9 cellular contexts compared by ENCODE assay signal in the genomic region with DNA sequence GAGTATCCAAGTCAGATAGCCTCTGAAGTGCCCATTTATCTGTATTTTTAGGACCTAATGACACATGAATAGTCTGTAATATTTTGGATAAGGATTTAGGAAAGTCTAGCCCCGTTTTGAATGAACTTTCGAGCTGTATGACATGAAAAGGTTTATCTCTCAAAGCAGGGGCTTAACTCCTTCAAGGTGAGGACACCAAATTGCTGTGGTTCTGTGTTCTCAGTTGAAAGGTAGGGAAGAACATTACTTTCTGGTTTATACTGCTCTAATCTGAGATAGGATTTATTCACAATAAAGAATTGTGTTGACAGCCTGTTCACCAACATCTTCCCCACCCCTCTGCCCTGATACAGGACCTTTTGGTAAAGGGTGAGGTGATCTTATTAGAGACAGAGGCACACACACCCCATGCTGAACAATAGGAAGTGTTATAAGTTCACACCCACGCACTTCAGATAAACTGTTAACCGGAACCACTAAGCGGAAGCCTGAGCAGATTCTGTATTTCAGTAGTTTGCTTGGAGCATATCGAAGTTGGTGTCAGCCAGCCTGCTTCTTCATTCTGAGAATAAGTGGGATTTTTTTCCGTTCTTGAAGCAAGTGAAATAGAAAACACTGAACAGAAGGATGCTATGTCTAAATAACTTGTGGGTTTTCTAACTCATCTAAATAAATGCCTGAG.
DNase-seq lines count a peak whose midpoint lies in the region; ATAC-seq, FAIRE-seq and TF ChIP-seq lines count a peak whose summit lies in the region.
"Had no signal": no experiment of that assay in that cellular context is flagged by ENCODE, and none has a peak within 500 bp of the region (broad histone marks: within the 10 kb centered on the region; RNA-seq: fewer than 3 reads in every experiment).

No MANE protein-coding gene starts in this region.

- peak overlapping the region; percentile 63 for H3K4me3 Mint-ChIP-seq in CD4-positive, alpha-beta T cell
- peak overlapping the region; percentile 73 for H3K4me3 Mint-ChIP-seq in activated naive CD4-positive, alpha-beta T cell treated with anti-CD3 and anti-CD28 coated beads, Interleukin-2, amount 50 U/mL, for 24 hours

- H3K79me2 ChIP-seq in SK-N-SH (ENCODE audit: insufficient read depth): peaks cover 5% of the 10 kb centered on the region; the same call in 1 of the 2 replicates

- peak overlapping the region; percentile 38 for H3K27ac ChIP-seq in CD4-positive, alpha-beta T cell (ENCODE audit: low read depth, low read length)
- H3K27ac ChIP-seq in pancreas (no peak overlapping the region), WERI-Rb-1 (no peak overlapping the region), SK-N-SH (ENCODE audit: low read depth in 2 of 2, low read length in 1 of 2) (no peak overlapping the region)

- 80 to 83% methylated on average over 7 of the region's 7 CpGs for WGBS in pancreas, 2 donors
- 98% methylated on average over 7 of the region's 7 CpGs for WGBS in SK-N-SH (ENCODE audit: low lambda C conversion rate)

- CTCF ChIA-PET in CD4-positive, alpha-beta T cell (lab: Charles Lee): no interaction called here
- CTCF ChIA-PET in SK-N-SH (lab: Yijun Ruan, JAX): interaction anchor here (1.0 kb wide), 1 partner anchor 54 kb away, joined by 3 read pairs; no protein-coding TSS in a partner anchor

- H3K36me3 ChIP-seq in pancreas (no peaks in the 10 kb centered on the region), WERI-Rb-1 (peaks cover 3% of the 10 kb centered on the region; the same call in 1 of the 2 replicates), SK-N-SH (replicated peaks in 1 of 2; ENCODE audit: control insufficient read depth in 1 of 2, insufficient read depth in 2 of 2, low read length in 1 of 2) (peaks cover 13 to 25% of the 10 kb centered on the region in 2 experiments)

- no peak for FAIRE-seq in pancreas (lab: Jason Lieb, UNC)
- FAIRE-seq: TTC549 had no signal

- peaks cover 19 to 30% (median 27%) of the 10 kb centered on the region in 3 donors for H3K4me1 ChIP-seq in pancreas
- H3K4me1 ChIP-seq in SK-N-SH (ENCODE audit: control insufficient read depth in 1 of 2, insufficient read depth in 2 of 2, low read depth in 1 of 2, low read length in 1 of 2): no peaks in the 10 kb centered on the region; a peak in 1 of 4 replicates

- H3K27me3 Mint-ChIP-seq in CD4-positive, alpha-beta T cell: no peaks in the 10 kb centered on the region
- H3K27me3 Mint-ChIP-seq in activated naive CD4-positive, alpha-beta T cell treated with anti-CD3 and anti-CD28 coated beads, Interleukin-2, amount 50 U/mL, for 24 hours: no peaks in the 10 kb centered on the region

- no peak overlapping the region for H2AFZ ChIP-seq in SK-N-SH (ENCODE audit: low read depth)

- peak; percentile 97 for ATAC-seq in CD4-positive, alpha-beta T cell (ENCODE audit: poor library complexity)
- peak; percentile 96 for ATAC-seq in GM21423 (IDR thresholded peaks at IDR 0.05; ENCODE audit: unreplicated experiment)
- no peak for ATAC-seq in pancreas

- H3K9me3 ChIP-seq in CD4-positive, alpha-beta T cell (ENCODE audit: control insufficient read depth, low read length): no peaks in the 10 kb centered on the region
- H3K9me3 ChIP-seq in pancreas: no peaks in the 10 kb centered on the region
- no peaks in the 10 kb centered on the region for H3K9me3 ChIP-seq in WERI-Rb-1 (ENCODE audit: severe bottlenecking)
- H3K9me3 ChIP-seq in SK-N-SH: no peaks in the 10 kb centered on the region

- intact Hi-C loops in CD4-positive, alpha-beta T cell (cut with DNase I, micrococcal nuclease): loop anchor here in 1 of 2 experiments (2.0 to 5.0 kb wide), 2 partner anchors 48 to 65 kb away; no protein-coding TSS in a partner anchor
- intact Hi-C loops in pancreas (cut with DNase I): no loop called here

- H3K27ac Mint-ChIP-seq in CD4-positive, alpha-beta T cell: peak overlapping the region; percentile 95
- H3K27ac Mint-ChIP-seq in activated naive CD4-positive, alpha-beta T cell treated with anti-CD3 and anti-CD28 coated beads, Interleukin-2, amount 50 U/mL, for 24 hours: peak overlapping the region; percentile 96

- no peak overlapping the region for H3K4me3 ChIP-seq in pancreas
- H3K4me3 ChIP-seq in WERI-Rb-1 (ENCODE audit: low read depth, low read length): no peak overlapping the region
- no peak overlapping the region for H3K4me3 ChIP-seq in SK-N-SH (ENCODE audit: low read depth in 2 of 2, low read length in 1 of 2)

- H3K27me3 ChIP-seq in CD4-positive, alpha-beta T cell (ENCODE audit: control insufficient read depth, insufficient read depth, low read length): no peaks in the 10 kb centered on the region
- H3K27me3 ChIP-seq in pancreas: no peaks in the 10 kb centered on the region
- H3K27me3 ChIP-seq in WERI-Rb-1 (ENCODE audit: insufficient read depth, low read depth, severe bottlenecking): no peaks in the 10 kb centered on the region
- no peaks in the 10 kb centered on the region for H3K27me3 ChIP-seq in SK-N-SH (ENCODE audit: insufficient read depth)

- H3F3A ChIP-seq in SK-N-SH (replicated peaks; ENCODE audit: insufficient read depth): peaks cover 6% of the 10 kb centered on the region

- in situ Hi-C loops in KBM-7 (cut with MboI; ENCODE audit: low pct_unique_long_range_greater_than_20kb, low sequenced_read_pairs): no loop called here

- no peak for TF ChIP-seq EP300 in SK-N-SH (IDR thresholded peaks at IDR 0.05; ENCODE audit: borderline replicate concordance in 1 of 2, low read depth in 1 of 2, low read length in 1 of 2)

- peak in 8 of 10 experiments; percentile 1 to 31 (median 14) for DNase-seq in CD4-positive, alpha-beta T cell
- peak; percentile 88 for DNase-seq in KBM-7
- peak; percentile 6 for DNase-seq in stimulated activated CD8-positive, alpha-beta memory T cell treated with anti-CD3 and anti-CD28 coated beads, Interleukin-12 subunit alpha, Interleukin-12 subunit beta, amount 100 ng/mL, for 4 hours (ENCODE audit: low read depth)
- no peak for DNase-seq in pancreas
- DNase-seq in WERI-Rb-1: no peak
- DNase-seq in SK-N-SH: no peak

- peaks cover 86% of the 10 kb centered on the region for H3K4me1 Mint-ChIP-seq in CD4-positive, alpha-beta T cell (ENCODE audit: low read depth)
- peaks cover 74% of the 10 kb centered on the region for H3K4me1 Mint-ChIP-seq in activated naive CD4-positive, alpha-beta T cell treated with anti-CD3 and anti-CD28 coated beads, Interleukin-2, amount 50 U/mL, for 24 hours

- no peak overlapping the region for H3K9ac ChIP-seq in SK-N-SH

- no peaks in the 10 kb centered on the region for H3K9me2 ChIP-seq in SK-N-SH

- H3K36me3 Mint-ChIP-seq in CD4-positive, alpha-beta T cell (ENCODE audit: low read depth): peaks cover 24% of the 10 kb centered on the region
- H3K36me3 Mint-ChIP-seq in activated naive CD4-positive, alpha-beta T cell treated with anti-CD3 and anti-CD28 coated beads, Interleukin-2, amount 50 U/mL, for 24 hours: peaks cover 7% of the 10 kb centered on the region

- no peak overlapping the region for H3K4me2 ChIP-seq in SK-N-SH

- H3K9me3 Mint-ChIP-seq in CD4-positive, alpha-beta T cell: no peaks in the 10 kb centered on the region
- no peaks in the 10 kb centered on the region for H3K9me3 Mint-ChIP-seq in activated naive CD4-positive, alpha-beta T cell treated with anti-CD3 and anti-CD28 coated beads, Interleukin-2, amount 50 U/mL, for 24 hours

- POLR2A ChIA-PET in CD4-positive, alpha-beta T cell (lab: Charles Lee): interaction anchor here (0.6 to 2.0 kb wide), 4 partner anchors 10 to 321 kb away, joined by 3 to 4 read pairs (median 4); no protein-coding TSS in a partner anchor
- POLR2A ChIA-PET in SK-N-SH (lab: Yijun Ruan, JAX): no interaction called here

- H4K20me1 ChIP-seq in SK-N-SH (ENCODE audit: insufficient read depth): no peaks in the 10 kb centered on the region

- TF ChIP-seq CTCF in CD4-positive, alpha-beta T cell (IDR thresholded peaks at IDR 0.05): no peak
- TF ChIP-seq CTCF in pancreas (IDR thresholded peaks at IDR 0.05) (no peak), WERI-Rb-1 (IDR thresholded peaks at IDR 0.05; ENCODE audit: low read depth, low read length) (no peak), SK-N-SH (IDR thresholded peaks at IDR 0.05) (no peak)

- TF ChIP-seq RAD21 in SK-N-SH (IDR thresholded peaks at IDR 0.05; ENCODE audit: low read length): no peak

TF ChIP-seq in SK-N-SH, 30 proteins besides CTCF, POLR2A, EP300 and RAD21 (continues in another document):
- TF ChIP-seq TEAD4 (IDR thresholded peaks at IDR 0.05; ENCODE audit: borderline replicate concordance, insufficient read depth) (no peak), SIN3A (IDR thresholded peaks at IDR 0.05; ENCODE audit: borderline replicate concordance, low read depth, low read length) (no peak), ELF1 (IDR thresholded peaks at IDR 0.05) (no peak), YY1 (IDR thresholded peaks at IDR 0.05; ENCODE audit: low read depth) (no peak), RXRA (IDR thresholded peaks at IDR 0.05; ENCODE audit: borderline replicate concordance, low read depth) (no peak), POLR2AphosphoS5 (IDR thresholded peaks at IDR 0.05; ENCODE audit: low read depth, low read length) (no peak), MEF2A (IDR thresholded peaks at IDR 0.05; ENCODE audit: borderline replicate concordance, low read depth) (no peak)
- TF ChIP-seq, protein P1, sequence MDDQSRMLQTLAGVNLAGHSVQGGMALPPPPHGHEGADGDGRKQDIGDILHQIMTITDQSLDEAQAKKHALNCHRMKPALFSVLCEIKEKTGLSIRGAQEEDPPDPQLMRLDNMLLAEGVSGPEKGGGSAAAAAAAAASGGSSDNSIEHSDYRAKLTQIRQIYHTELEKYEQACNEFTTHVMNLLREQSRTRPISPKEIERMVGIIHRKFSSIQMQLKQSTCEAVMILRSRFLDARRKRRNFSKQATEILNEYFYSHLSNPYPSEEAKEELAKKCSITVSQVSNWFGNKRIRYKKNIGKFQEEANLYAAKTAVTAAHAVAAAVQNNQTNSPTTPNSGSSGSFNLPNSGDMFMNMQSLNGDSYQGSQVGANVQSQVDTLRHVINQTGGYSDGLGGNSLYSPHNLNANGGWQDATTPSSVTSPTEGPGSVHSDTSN (IDR thresholded peaks at IDR 0.05): no peak
- TF ChIP-seq, protein P2, sequence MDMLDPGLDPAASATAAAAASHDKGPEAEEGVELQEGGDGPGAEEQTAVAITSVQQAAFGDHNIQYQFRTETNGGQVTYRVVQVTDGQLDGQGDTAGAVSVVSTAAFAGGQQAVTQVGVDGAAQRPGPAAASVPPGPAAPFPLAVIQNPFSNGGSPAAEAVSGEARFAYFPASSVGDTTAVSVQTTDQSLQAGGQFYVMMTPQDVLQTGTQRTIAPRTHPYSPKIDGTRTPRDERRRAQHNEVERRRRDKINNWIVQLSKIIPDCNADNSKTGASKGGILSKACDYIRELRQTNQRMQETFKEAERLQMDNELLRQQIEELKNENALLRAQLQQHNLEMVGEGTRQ (IDR thresholded peaks at IDR 0.05; ENCODE audit: borderline replicate concordance, low read depth, low read length): no peak
- TF ChIP-seq, protein P3, sequence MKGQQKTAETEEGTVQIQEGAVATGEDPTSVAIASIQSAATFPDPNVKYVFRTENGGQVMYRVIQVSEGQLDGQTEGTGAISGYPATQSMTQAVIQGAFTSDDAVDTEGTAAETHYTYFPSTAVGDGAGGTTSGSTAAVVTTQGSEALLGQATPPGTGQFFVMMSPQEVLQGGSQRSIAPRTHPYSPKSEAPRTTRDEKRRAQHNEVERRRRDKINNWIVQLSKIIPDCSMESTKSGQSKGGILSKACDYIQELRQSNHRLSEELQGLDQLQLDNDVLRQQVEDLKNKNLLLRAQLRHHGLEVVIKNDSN (IDR thresholded peaks at IDR 0.05; ENCODE audit: borderline replicate concordance, low read depth): no peak

Comparison
In these comparisons a context has a peak if more than half of its experiments do, and no peak if none do; other contexts are left out.
1. ATAC-seq: peak in CD4-positive, alpha-beta T cell (single experiment) and GM21423 (single experiment); none in pancreas (0 of 4).
2. DNase-seq: peak in CD4-positive, alpha-beta T cell (8 of 10), KBM-7 (single experiment) and stimulated activated CD8-positive, alpha-beta memory T cell treated with anti-CD3 and anti-CD28 coated beads, Interleukin-12 subunit alpha, Interleukin-12 subunit beta, amount 100 ng/mL, for 4 hours (single experiment); none in pancreas (0 of 6), WERI-Rb-1 (single experiment) and SK-N-SH (single experiment).